Comparison of ENCODE assay signal across 5 cellular contexts in genomic region chr21:9024006-9024767, GRCh38.
DNase-seq lines count a peak whose midpoint lies in the region; TF ChIP-seq lines count a peak whose summit lies in the region.
"Not testable (repeated sequence)": the region's sequence is repeated elsewhere in the genome, so short reads cannot be mapped to it uniquely, and the experiment has no call there.

No MANE protein-coding gene starts in this region.

- peak overlapping the region; percentile 40 for H2AFZ ChIP-seq in parathyroid adenoma

- not testable (repeated sequence) for H3K4me2 ChIP-seq in parathyroid adenoma (ENCODE audit: low read length)

- peaks cover 43% of the 10 kb centered on the region for H3K27me3 Mint-ChIP-seq in Calu3 (ENCODE audit: unreplicated experiment)
- not testable (repeated sequence) for H3K27me3 Mint-ChIP-seq in activated CD4-positive, alpha-beta T cell treated with anti-CD3 and anti-CD28 coated beads, Interleukin-2, amount 10 ng/mL, durations not matched to agents 24 days and 14 days

- H3K9me3 Mint-ChIP-seq in Calu3 (ENCODE audit: low read depth, unreplicated experiment); activated CD4-positive, alpha-beta T cell treated with anti-CD3 and anti-CD28 coated beads, Interleukin-2, amount 10 ng/mL, durations not matched to agents 24 days and 14 days: not testable (repeated sequence)

- not testable (repeated sequence) for DNase-seq in Calu3
- DNase-seq in NB4 (ENCODE audit: low read depth) (peak; percentile 13), esophagus muscularis mucosa (ENCODE audit: extremely low spot score) (peak; percentile 77)
- DNase-seq in activated CD4-positive, alpha-beta T cell treated with anti-CD3 and anti-CD28 coated beads, Interleukin-2, amount 10 ng/mL, durations not matched to agents 24 days and 14 days = peak; percentile 52

- H3K79me2 ChIP-seq in parathyroid adenoma = not testable (repeated sequence)

- peaks cover 16% of the 10 kb centered on the region for H3K36me3 Mint-ChIP-seq in Calu3 (ENCODE audit: insufficient read depth, unreplicated experiment)
- H3K36me3 Mint-ChIP-seq in activated CD4-positive, alpha-beta T cell treated with anti-CD3 and anti-CD28 coated beads, Interleukin-2, amount 10 ng/mL, durations not matched to agents 24 days and 14 days (ENCODE audit: low read depth) = not testable (repeated sequence)

- not testable (repeated sequence) for H3K27ac ChIP-seq in esophagus muscularis mucosa (replicated peaks in 1 of 4)
- H3K27ac ChIP-seq in parathyroid adenoma = peak overlapping the region; percentile 25

- 43% methylated on average over 3 of the region's 4 CpGs for WGBS in esophagus muscularis mucosa

- intact Hi-C loops in Calu3 (cut with micrococcal nuclease; ENCODE audit: unreplicated experiment); activated CD4-positive, alpha-beta T cell treated with anti-CD3 and anti-CD28 coated beads, Interleukin-2, amount 10 ng/mL, durations not matched to agents 24 days and 14 days (cut with micrococcal nuclease); esophagus muscularis mucosa (cut with DNase I): not testable (repeated sequence)

- TF ChIP-seq CTCF in Calu3 (IDR thresholded peaks at IDR 0.05; ENCODE audit: unreplicated experiment); NB4 (IDR thresholded peaks at IDR 0.05; ENCODE audit: low read depth, low read length); esophagus muscularis mucosa (IDR thresholded peaks at IDR 0.05); parathyroid adenoma (IDR thresholded peaks at IDR 0.05): not testable (repeated sequence)

- CTCF ChIA-PET in Calu3 (lab: Charles Lee) = not testable (repeated sequence)

- not testable (repeated sequence) for H3K9ac ChIP-seq in parathyroid adenoma

- not testable (repeated sequence) for H3K4me3 Mint-ChIP-seq in Calu3 (ENCODE audit: low read depth, unreplicated experiment); activated CD4-positive, alpha-beta T cell treated with anti-CD3 and anti-CD28 coated beads, Interleukin-2, amount 10 ng/mL, durations not matched to agents 24 days and 14 days

- TF ChIP-seq POLR2A in NB4 (IDR thresholded peaks at IDR 0.05; ENCODE audit: extremely low read depth, insufficient read length); esophagus muscularis mucosa (IDR thresholded peaks at IDR 0.05; ENCODE audit: low read depth): not testable (repeated sequence)

- not testable (repeated sequence) for H3K36me3 ChIP-seq in esophagus muscularis mucosa; parathyroid adenoma (ENCODE audit: control insufficient read depth, insufficient read depth, low read length)

- H3K4me1 Mint-ChIP-seq in Calu3 (ENCODE audit: low read depth, unreplicated experiment); activated CD4-positive, alpha-beta T cell treated with anti-CD3 and anti-CD28 coated beads, Interleukin-2, amount 10 ng/mL, durations not matched to agents 24 days and 14 days: not testable (repeated sequence)

- H3K27ac Mint-ChIP-seq in Calu3 (ENCODE audit: unreplicated experiment) = peak overlapping the region; percentile 56
- not testable (repeated sequence) for H3K27ac Mint-ChIP-seq in activated CD4-positive, alpha-beta T cell treated with anti-CD3 and anti-CD28 coated beads, Interleukin-2, amount 10 ng/mL, durations not matched to agents 24 days and 14 days

- peaks cover 0 to 13% (median 0%) of the 10 kb centered on the region in 4 donors for H3K27me3 ChIP-seq in esophagus muscularis mucosa
- H3K27me3 ChIP-seq in parathyroid adenoma (ENCODE audit: control insufficient read depth, insufficient read depth, low read length) = not testable (repeated sequence)

- not testable (repeated sequence) for BruUV-seq in Calu3 (replicated peaks; lab: Mats Ljungman, UMichigan)

- H3K4me1 ChIP-seq in esophagus muscularis mucosa, parathyroid adenoma: not testable (repeated sequence)

- H3K9me3 ChIP-seq in esophagus muscularis mucosa; parathyroid adenoma (ENCODE audit: control insufficient read depth, low read length): not testable (repeated sequence)

- H3K4me3 ChIP-seq in NB4 (ENCODE audit: low read depth, low read length); esophagus muscularis mucosa; parathyroid adenoma (ENCODE audit: low read depth, low read length): not testable (repeated sequence)

- TF ChIP-seq EP300 in esophagus muscularis mucosa (IDR thresholded peaks at IDR 0.05) = not testable (repeated sequence)
